In genomic region chr11:65279713-65280459, GRCh38 we compare ENCODE assay signal across 8 cellular contexts. TPM values are rescaled to one million over a fixed set of nuclear protein-coding genes. Genes with fewer than 3 reads are reported as not detected.
DNase-seq lines count a peak whose midpoint lies in the region; ATAC-seq and TF ChIP-seq lines count a peak whose summit lies in the region.

No MANE protein-coding gene starts in this region.

- H3K27me3 Mint-ChIP-seq in GM23338 (ENCODE audit: insufficient read depth, low read depth, poor library complexity): peaks cover 2% of the 10 kb centered on the region
- H3K27me3 Mint-ChIP-seq in activated CD4-positive, alpha-beta T cell treated with anti-CD3 and anti-CD28 coated beads, Interleukin-2, amount 10 ng/mL, durations not matched to agents 24 days and 14 days: no peaks in the 10 kb centered on the region

- H3K27ac ChIP-seq in GM23338 (ENCODE audit: low read depth) (peak overlapping the region; percentile 18; the same call in 1 of the 2 replicates), mesendoderm (ENCODE audit: low read depth, low read length) (no peak overlapping the region)

- H4K5ac ChIP-seq in mesendoderm (ENCODE audit: low read length): no peak overlapping the region

- H3K4me3 ChIP-seq in GM23338 (no peak overlapping the region), mesendoderm (ENCODE audit: low read length) (no peak overlapping the region)

- no peaks in the 10 kb centered on the region for H3K9me3 Mint-ChIP-seq in GM23338
- no peaks in the 10 kb centered on the region for H3K9me3 Mint-ChIP-seq in activated CD4-positive, alpha-beta T cell treated with anti-CD3 and anti-CD28 coated beads, Interleukin-2, amount 10 ng/mL, durations not matched to agents 24 days and 14 days

- H3K56ac ChIP-seq in mesendoderm (ENCODE audit: low read length): no peak overlapping the region

- H3K9me2 ChIP-seq in GM23338 (ENCODE audit: insufficient read depth): no peaks in the 10 kb centered on the region

- intact Hi-C loops in activated CD4-positive, alpha-beta T cell treated with anti-CD3 and anti-CD28 coated beads, Interleukin-2, amount 10 ng/mL, durations not matched to agents 24 days and 14 days (cut with micrococcal nuclease): no loop called here

- ATAC-seq in GM23338: no peak

- H2BK120ac ChIP-seq in mesendoderm (ENCODE audit: low read depth, low read length): no peak overlapping the region

- no peak for TF ChIP-seq CTCF in GM23338 (conservative IDR thresholded peaks at IDR 0.05; ENCODE audit: low read depth in 2 of 2)

- H3K23ac ChIP-seq in mesendoderm (ENCODE audit: low read length): no peak overlapping the region

- H2BK5ac ChIP-seq in mesendoderm (ENCODE audit: low read length): no peak overlapping the region

- H3F3A ChIP-seq in GM23338 (replicated peaks; ENCODE audit: low read depth): peaks cover 16% of the 10 kb centered on the region; the same call in 1 of the 2 replicates

- H3K27ac Mint-ChIP-seq in GM23338: no peak overlapping the region
- H3K27ac Mint-ChIP-seq in activated CD4-positive, alpha-beta T cell treated with anti-CD3 and anti-CD28 coated beads, Interleukin-2, amount 10 ng/mL, durations not matched to agents 24 days and 14 days: peak overlapping the region; percentile 48

- no peak overlapping the region for H3K18ac ChIP-seq in mesendoderm (ENCODE audit: low read length)

- no peaks in the 10 kb centered on the region for H3K4me1 ChIP-seq in GM23338 (ENCODE audit: insufficient read depth)
- no peaks in the 10 kb centered on the region for H3K4me1 ChIP-seq in mesendoderm (ENCODE audit: control insufficient read depth, low read depth, low read length)

- H4K20me1 ChIP-seq in GM23338 (replicated peaks; ENCODE audit: insufficient read depth): peaks cover 2% of the 10 kb centered on the region; the same call in 1 of the 2 replicates

- H3K4ac ChIP-seq in mesendoderm (ENCODE audit: low read depth, low read length): no peak overlapping the region

- peaks cover 5% of the 10 kb centered on the region; the same call in 1 of the 3 replicates for H3K4me1 Mint-ChIP-seq in GM23338
- H3K4me1 Mint-ChIP-seq in activated CD4-positive, alpha-beta T cell treated with anti-CD3 and anti-CD28 coated beads, Interleukin-2, amount 10 ng/mL, durations not matched to agents 24 days and 14 days: peaks cover 16% of the 10 kb centered on the region

- H3K36me3 Mint-ChIP-seq in GM23338 (ENCODE audit: low read depth): peaks cover 83% of the 10 kb centered on the region
- H3K36me3 Mint-ChIP-seq in activated CD4-positive, alpha-beta T cell treated with anti-CD3 and anti-CD28 coated beads, Interleukin-2, amount 10 ng/mL, durations not matched to agents 24 days and 14 days (ENCODE audit: low read depth): peaks cover 58% of the 10 kb centered on the region

- no peak overlapping the region for H2AK5ac ChIP-seq in mesendoderm (ENCODE audit: low read length)

- no peak overlapping the region for H3K9ac ChIP-seq in mesendoderm (ENCODE audit: low read length)

- H4K8ac ChIP-seq in mesendoderm (ENCODE audit: low read depth, low read length): no peak overlapping the region

- H3K36me3 ChIP-seq in GM23338 (ENCODE audit: insufficient read depth) (peaks cover 52% of the 10 kb centered on the region), mesendoderm (ENCODE audit: control insufficient read depth, insufficient read depth, low read length) (peaks cover 6% of the 10 kb centered on the region)

- H2BK15ac ChIP-seq in mesendoderm (replicated peaks; ENCODE audit: low read depth): no peak overlapping the region

- H3K79me2 ChIP-seq in GM23338 (replicated peaks; ENCODE audit: insufficient read depth) (no peaks in the 10 kb centered on the region), mesendoderm (ENCODE audit: control insufficient read depth, insufficient read depth, low read length) (no peaks in the 10 kb centered on the region)

- DNase-seq in GM23338 (ENCODE audit: low spot score) (no peak), fibroblast of the conjunctiva (ENCODE audit: low read depth) (peak; percentile 38), MV-4-11 (lab: John Stamatoyannopoulos, UW) (no peak), mesendoderm (no peak), activated gamma-delta T cell (lab: John Stamatoyannopoulos, UW) (no peak), GOT3 (lab: John Stamatoyannopoulos, UW) (no peak)
- DNase-seq in activated CD4-positive, alpha-beta T cell treated with anti-CD3 and anti-CD28 coated beads, Interleukin-2, amount 10 ng/mL, durations not matched to agents 24 days and 14 days: peak; percentile 75
- DNase-seq in stimulated activated CD4-positive, alpha-beta T cell treated with anti-CD3 and anti-CD28 coated beads, Interleukin-2, amount 100 ng/mL, for 24 hours: peak; percentile 54 to 64

- no CpG with 5 or more reads among the region's 5 CpGs for WGBS in mesendoderm (ENCODE audit: extremely low coverage, insufficient coverage, low lambda C conversion rate)

- H3K4me3 Mint-ChIP-seq in GM23338: no peak overlapping the region
- H3K4me3 Mint-ChIP-seq in activated CD4-positive, alpha-beta T cell treated with anti-CD3 and anti-CD28 coated beads, Interleukin-2, amount 10 ng/mL, durations not matched to agents 24 days and 14 days: peak overlapping the region; percentile 8

- H3K4me2 ChIP-seq in GM23338 (no peak overlapping the region), mesendoderm (ENCODE audit: low read length) (no peak overlapping the region)

- no peaks in the 10 kb centered on the region for H3K79me1 ChIP-seq in mesendoderm (ENCODE audit: low read length)

- no peak overlapping the region for H2AFZ ChIP-seq in GM23338

- H3K27me3 ChIP-seq in GM23338 (ENCODE audit: insufficient read depth) (no peaks in the 10 kb centered on the region), mesendoderm (ENCODE audit: insufficient read depth, low read length, poor library complexity) (no peaks in the 10 kb centered on the region)

TF ChIP-seq in GM23338, 12 proteins besides CTCF, POLR2A, EP300 and RAD21:
- no peak for TF ChIP-seq REST (IDR thresholded peaks at IDR 0.05; ENCODE audit: unreplicated experiment)
- no peak for TF ChIP-seq ZNF114 (CRISPR knock-in tag; IDR thresholded peaks at IDR 0.05)
- no peak for TF ChIP-seq NANOG (IDR thresholded peaks at IDR 0.05; ENCODE audit: borderline replicate concordance)
- TF ChIP-seq POLR2AphosphoS5 (IDR thresholded peaks at IDR 0.05; ENCODE audit: low read depth): no peak
- TF ChIP-seq STAT1 (IDR thresholded peaks at IDR 0.05; ENCODE audit: unreplicated experiment): no peak

RNA-seq across cellular contexts. Expression of gene POLA2, which starts 18.1 kb away (rescaled TPM):
- total RNA-seq in GM23338 (2014; rRNA removed; shearing (Covaris generic)): 25.9 and 30.4 TPM in 2 replicates
- polyA plus RNA-seq in GM23338 (2016; fragmentation: Nextera tagmentation; extraction: Ambion mirVana): 17.4 and 22.5 TPM in 2 replicates
- 77.4 and 82.8 TPM in 2 replicates for total RNA-seq in activated CD4-positive, alpha-beta T cell treated with anti-CD3 and anti-CD28 coated beads, Interleukin-2, amount 10 ng/mL, durations not matched to agents 24 days and 14 days
- 15.3 TPM for polyA plus RNA-seq in mesendoderm (2013, experiment 1 of 2)
- polyA plus RNA-seq in mesendoderm (2013, experiment 2 of 2): 15.6 TPM

RNA-seq across cellular contexts. Expression of gene CDC42EP2, which starts 34.8 kb away (rescaled TPM):
- total RNA-seq in GM23338 (2014; rRNA removed; shearing (Covaris generic)): 17.7 and 19.0 TPM in 2 replicates
- polyA plus RNA-seq in GM23338 (2016; fragmentation: Nextera tagmentation; extraction: Ambion mirVana): 16.1 and 18.2 TPM in 2 replicates
- 3.0 and 3.4 TPM in 2 replicates for total RNA-seq in activated CD4-positive, alpha-beta T cell treated with anti-CD3 and anti-CD28 coated beads, Interleukin-2, amount 10 ng/mL, durations not matched to agents 24 days and 14 days
- polyA plus RNA-seq in mesendoderm (2013, experiment 1 of 2): 6.5 TPM
- 6.8 TPM for polyA plus RNA-seq in mesendoderm (2013, experiment 2 of 2)

RNA-seq across cellular contexts. Expression of gene DPF2, which starts 53.8 kb away (rescaled TPM):
- total RNA-seq in GM23338 (2014; rRNA removed; shearing (Covaris generic)): 54.1 and 59.0 TPM in 2 replicates
- polyA plus RNA-seq in GM23338 (2016; fragmentation: Nextera tagmentation; extraction: Ambion mirVana): 64.3 and 66.4 TPM in 2 replicates
- 76.6 and 81.0 TPM in 2 replicates for total RNA-seq in activated CD4-positive, alpha-beta T cell treated with anti-CD3 and anti-CD28 coated beads, Interleukin-2, amount 10 ng/mL, durations not matched to agents 24 days and 14 days
- polyA plus RNA-seq in mesendoderm (2013, experiment 1 of 2): 57.1 TPM
- 57.4 TPM for polyA plus RNA-seq in mesendoderm (2013, experiment 2 of 2)

Comparison
In these comparisons a context has a peak if more than half of its experiments do, and no peak if none do; other contexts are left out.
1. DNase-seq: peak in activated CD4-positive, alpha-beta T cell treated with anti-CD3 and anti-CD28 coated beads, Interleukin-2, amount 10 ng/mL, durations not matched to agents 24 days and 14 days (single experiment), fibroblast of the conjunctiva (single experiment) and stimulated activated CD4-positive, alpha-beta T cell treated with anti-CD3 and anti-CD28 coated beads, Interleukin-2, amount 100 ng/mL, for 24 hours (2 of 2); none in GM23338 (single experiment), MV-4-11 (single experiment), mesendoderm (single experiment), activated gamma-delta T cell (single experiment) and GOT3 (single experiment).